Comparison of ENCODE assay signal across 22 cellular contexts in genomic region chr15:36447373-36447772, GRCh38.
A peak's percentile ranks its signal among the peaks of the same experiment; 100 is the strongest.
DNase-seq lines count a peak whose midpoint lies in the region; ATAC-seq, FAIRE-seq and TF ChIP-seq lines count a peak whose summit lies in the region.
"Had no signal": no experiment of that assay in that cellular context is flagged by ENCODE, and none has a peak within 500 bp of the region (broad histone marks: within the 10 kb centered on the region; RNA-seq: fewer than 3 reads in every experiment).

No MANE protein-coding gene starts in this region.

- ATAC-seq in HCT116 (no peak), K562 (no peak), GM18873 (IDR thresholded peaks at IDR 0.05; ENCODE audit: low FRiP score, unreplicated experiment) (no peak)
- ATAC-seq: GM23338 had no signal

- H3K9me3 ChIP-seq in HCT116 (ENCODE audit: control insufficient read depth in 1 of 2, insufficient read depth in 1 of 2, low read depth in 1 of 2, low read length in 2 of 2): no peaks in the 10 kb centered on the region
- H3K9me3 ChIP-seq in K562 (replicated peaks; ENCODE audit: control insufficient read depth, insufficient read depth, low read depth, low read length): no peaks in the 10 kb centered on the region
- H3K9me3 ChIP-seq in transverse colon: no peaks in the 10 kb centered on the region
- H3K9me3 ChIP-seq: HAP-1 had no signal

- H4K20me1 ChIP-seq in HCT116 (ENCODE audit: insufficient read depth): no peaks in the 10 kb centered on the region
- H4K20me1 ChIP-seq in K562 (replicated peaks; ENCODE audit: control insufficient read depth, insufficient read depth, low read length): no peaks in the 10 kb centered on the region

- in situ Hi-C loops in K562 (cut with MboI): no loop called here
- in situ Hi-C loops in transverse colon (cut with MboI; ENCODE audit: low pct_ligation_motif_present in 1 of 4, low pct_unique_long_range_greater_than_20kb in 1 of 4, low sequenced_read_pairs in 3 of 4): no loop called here

- no peaks in the 10 kb centered on the region for H3K9me1 ChIP-seq in K562 (ENCODE audit: control insufficient read depth, insufficient read depth, low read length)

- H3K4me2 ChIP-seq in HCT116 (ENCODE audit: low read length) (no peak overlapping the region), K562 (ENCODE audit: insufficient read depth, low read length) (no peak overlapping the region)
- H3K4me2 ChIP-seq: GM23338 had no signal

- no peaks in the 10 kb centered on the region for H3K79me2 ChIP-seq in HCT116 (ENCODE audit: insufficient read depth, low read length)
- H3K79me2 ChIP-seq in K562 (ENCODE audit: control insufficient read depth, insufficient read depth, low read length): no peaks in the 10 kb centered on the region

- RAD21 ChIA-PET in HCT116 (lab: Charles Lee; ENCODE audit: low non-redundant PET in 1 of 2, low total read pairs in 2 of 2, uncharacterized antibody in 2 of 2, unreplicated experiment in 2 of 2): no interaction called here

- no TSS peak for BruUV-seq in HCT116 (replicated peaks; lab: Mats Ljungman, UMichigan)
- no TSS peak for BruUV-seq in K562 (replicated peaks; lab: Mats Ljungman, UMichigan)

- DNase-seq in AG10803 (ENCODE audit: low read depth) (peak; percentile 40), HCT116 (ENCODE audit: low read depth, low spot score) (no peak), K562 (ENCODE audit: extremely low read depth in 1 of 4, low spot score in 3 of 4) (no peak), NCI-H1092 (lab: John Stamatoyannopoulos, UW) (no peak), transverse colon (no peak), dorsolateral prefrontal cortex (no peak)
- DNase-seq: C1 segment of cervical spinal cord; Calu3; CD4-positive, alpha-beta memory T cell; COR-L47; DMS53; DMS79 treated with DMSO at 0.1 percent for 48 hours; GF-D8 had no signal

- no peaks in the 10 kb centered on the region for H3K9me2 ChIP-seq in HCT116 (ENCODE audit: insufficient read depth)

- no peak overlapping the region for H3K9ac ChIP-seq in HCT116 (ENCODE audit: low read length)
- no peak overlapping the region for H3K9ac ChIP-seq in K562 (ENCODE audit: insufficient read depth in 1 of 2, low read depth in 2 of 2, low read length in 2 of 2)
- H3K9ac ChIP-seq in rectal smooth muscle tissue (ENCODE audit: low read length): no peak overlapping the region

- no peak for TF ChIP-seq EP300 in K562 (IDR thresholded peaks at IDR 0.05; ENCODE audit: low read length)
- no peak for TF ChIP-seq EP300 in transverse colon (IDR thresholded peaks at IDR 0.05; ENCODE audit: low read depth)

- POLR2A ChIA-PET in HCT116 (lab: Charles Lee) (no interaction called here), K562 (lab: Yijun Ruan, JAX) (no interaction called here)

- TF ChIP-seq POLR2A in HCT116 (IDR thresholded peaks at IDR 0.05; ENCODE audit: borderline replicate concordance, extremely low read depth, insufficient read depth, insufficient read length) (no peak), K562 (conservative IDR thresholded peaks at IDR 0.05) (no peak), transverse colon (IDR thresholded peaks at IDR 0.05) (no peak)

- intact Hi-C loops in HCT116 (cut with micrococcal nuclease) (no loop called here), K562 (cut with micrococcal nuclease) (loop anchor here (5.0 to 10.0 kb wide), 4 partner anchors 240 to 933 kb away; no protein-coding TSS in a partner anchor), transverse colon (cut with DNase I; ENCODE audit: low total_unique reads) (no loop called here), dorsolateral prefrontal cortex (cut with DNase I) (no loop called here)

- TF ChIP-seq RAD21 in HCT116 (IDR thresholded peaks at IDR 0.05; ENCODE audit: low read depth) (no peak), K562 (CRISPR knock-in tag; conservative IDR thresholded peaks at IDR 0.05 in 1 of 2, IDR thresholded peaks at IDR 0.05 in 1 of 2) (no peak)

- TF ChIP-seq CTCF in AG10803 (conservative IDR thresholded peaks at IDR 0.05; ENCODE audit: low read length) (no peak), HCT116 (IDR thresholded peaks at IDR 0.05 in 2 of 3, conservative IDR thresholded peaks at IDR 0.05 in 1 of 3; ENCODE audit: borderline replicate concordance in 1 of 3, insufficient read depth in 1 of 3, low read depth in 2 of 3, low read length in 2 of 3) (no peak), K562 (IDR thresholded peaks at IDR 0.05 in 2 of 3, conservative IDR thresholded peaks at IDR 0.05 in 1 of 3; ENCODE audit: insufficient read depth in 2 of 3, low read depth in 1 of 3, low read length in 3 of 3) (no peak), transverse colon (IDR thresholded peaks at IDR 0.05) (no peak), dorsolateral prefrontal cortex (IDR thresholded peaks at IDR 0.05 in 54 of 56, conservative IDR thresholded peaks at IDR 0.05 in 2 of 56; ENCODE audit: low read depth in 1 of 56, partially characterized antibody in 56 of 56) (no peak)

- no peaks in the 10 kb centered on the region for H3K27me3 ChIP-seq in HCT116 (ENCODE audit: insufficient read depth, low read length)
- no peaks in the 10 kb centered on the region for H3K27me3 ChIP-seq in K562 (ENCODE audit: control insufficient read depth in 2 of 2, insufficient read depth in 2 of 2, low read length in 2 of 2)
- no peaks in the 10 kb centered on the region for H3K27me3 ChIP-seq in rectal smooth muscle tissue (ENCODE audit: control insufficient read depth, insufficient read depth, low read length)
- no peaks in the 10 kb centered on the region for H3K27me3 ChIP-seq in transverse colon
- H3K27me3 ChIP-seq in dorsolateral prefrontal cortex: no peaks in the 10 kb centered on the region

- 100% methylated on average over 2 of the region's 2 CpGs for WGBS in K562 (ENCODE audit: insufficient coverage, low coverage, missing lambda C conversion rate)
- WGBS in transverse colon (ENCODE audit: low coverage in 1 of 2), 2 donors: 39 to 79% methylated on average over 2 of the region's 2 CpGs

- FAIRE-seq in K562 (lab: Jason Lieb, UNC): no peak
- FAIRE-seq: A204.1, GM12891, GM18507, GM19239 had no signal

- H3K4me3 ChIP-seq in AG10803 (ENCODE audit: low read length) (no peak overlapping the region), HCT116 (replicated peaks in 1 of 2; ENCODE audit: low read depth in 1 of 2, low read length in 2 of 2) (no peak overlapping the region), K562 (no peak overlapping the region), rectal smooth muscle tissue (ENCODE audit: low read length) (no peak overlapping the region), transverse colon (no peak overlapping the region), dorsolateral prefrontal cortex (no peak overlapping the region)
- H3K4me3 ChIP-seq: GM23338, HAP-1 had no signal

- CTCF ChIA-PET in HCT116 (lab: Charles Lee): no interaction called here
- CTCF ChIA-PET in K562 (lab: Yijun Ruan, JAX; ENCODE audit: low intra/inter-chr PET ratio): no interaction called here

- H3K4me1 ChIP-seq in HCT116 (ENCODE audit: control insufficient read depth in 1 of 2, insufficient read depth in 2 of 2, low read length in 2 of 2) (peaks cover 17 to 28% of the 10 kb centered on the region in 2 experiments), K562 (replicated peaks in 1 of 2; ENCODE audit: control insufficient read depth in 2 of 2, insufficient read depth in 2 of 2, low read length in 2 of 2) (peaks cover 2 to 15% of the 10 kb centered on the region in 2 experiments; a peak in 2 of 5 replicates), rectal smooth muscle tissue (ENCODE audit: control insufficient read depth, insufficient read depth, low read length) (peaks cover 9% of the 10 kb centered on the region), transverse colon (peaks cover 0 to 3% (median 0%) of the 10 kb centered on the region in 4 donors)

- H3K36me3 ChIP-seq in HCT116 (ENCODE audit: control insufficient read depth in 1 of 2, insufficient read depth in 2 of 2, low read length in 2 of 2) (no peaks in the 10 kb centered on the region), K562 (ENCODE audit: control insufficient read depth, insufficient read depth, low read length) (no peaks in the 10 kb centered on the region), rectal smooth muscle tissue (ENCODE audit: control insufficient read depth, insufficient read depth, low read length) (no peaks in the 10 kb centered on the region), transverse colon (no peaks in the 10 kb centered on the region)
- H3K36me3 ChIP-seq: HAP-1 had no signal

- H2AFZ ChIP-seq in HCT116 (ENCODE audit: low read depth, low read length, poor library complexity, severe bottlenecking) (peak overlapping the region; percentile 55), K562 (ENCODE audit: low read depth, low read length) (peak overlapping the region; percentile 61; the same call in 1 of the 2 replicates)
- H2AFZ ChIP-seq: GM23338 had no signal

- H3K27ac ChIP-seq in HCT116 (ENCODE audit: low read depth, low read length) (no peak overlapping the region), K562 (ENCODE audit: extremely low read depth, low read depth, low read length) (no peak overlapping the region), rectal smooth muscle tissue (ENCODE audit: low read depth, low read length) (peak overlapping the region; percentile 10), transverse colon (peak overlapping the region in 1 of 4 donors; percentile 18), dorsolateral prefrontal cortex (no peak overlapping the region)
- H3K27ac ChIP-seq: 22Rv1 had no signal

TF ChIP-seq in HCT116, 20 proteins besides CTCF, POLR2A, EP300 and RAD21 (continues in another document):
- TF ChIP-seq SP1 (IDR thresholded peaks at IDR 0.05; ENCODE audit: low read depth) (no peak), ZFX (IDR thresholded peaks at IDR 0.05) (no peak), ZNF274 (IDR thresholded peaks at IDR 0.05; ENCODE audit: low read depth, low read length) (no peak), ELF1 (IDR thresholded peaks at IDR 0.05; ENCODE audit: borderline replicate concordance, low read depth) (no peak), EGR1 (IDR thresholded peaks at IDR 0.05; ENCODE audit: low read depth) (no peak)
- TF ChIP-seq, protein P1, sequence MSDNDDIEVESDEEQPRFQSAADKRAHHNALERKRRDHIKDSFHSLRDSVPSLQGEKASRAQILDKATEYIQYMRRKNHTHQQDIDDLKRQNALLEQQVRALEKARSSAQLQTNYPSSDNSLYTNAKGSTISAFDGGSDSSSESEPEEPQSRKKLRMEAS (IDR thresholded peaks at IDR 0.05): no peak

TF ChIP-seq in K562, 482 proteins besides CTCF, POLR2A, EP300 and RAD21:
- TF ChIP-seq SIRT6 (IDR thresholded peaks at IDR 0.05; ENCODE audit: low read depth, low read length) (no peak), SMARCB1 (IDR thresholded peaks at IDR 0.05; ENCODE audit: insufficient read length, low read depth) (no peak), ZBED1 (IDR thresholded peaks at IDR 0.05) (no peak), ZNF217 (CRISPR knock-in tag; IDR thresholded peaks at IDR 0.05) (no peak), TEAD4 (IDR thresholded peaks at IDR 0.05; ENCODE audit: low read length) (no peak), TEAD4 (CRISPR knock-in tag; IDR thresholded peaks at IDR 0.05; ENCODE audit: borderline replicate concordance) (no peak), TAF7 (tag; IDR thresholded peaks at IDR 0.05) (no peak)
